11 cellular contexts compared by ENCODE assay signal in genomic region chr17:31654936-31655335, GRCh38.
A peak's percentile ranks its signal among the peaks of the same experiment; 100 is the strongest.
DNase-seq lines count a peak whose midpoint lies in the region; ATAC-seq lines count a peak whose summit lies in the region.
"Had no signal": no experiment of that assay in that cellular context is flagged by ENCODE, and none has a peak within 500 bp of the region (broad histone marks: within the 10 kb centered on the region; RNA-seq: fewer than 3 reads in every experiment).

No MANE protein-coding gene starts in this region.

- intact Hi-C loops in left ventricle myocardium superior (cut with micrococcal nuclease) = no loop called here

- ATAC-seq in left ventricle myocardium superior (peak; percentile 76), GM19351 (IDR thresholded peaks at IDR 0.05; ENCODE audit: unreplicated experiment) (no peak)
- ATAC-seq: gastroesophageal sphincter, mucosa of descending colon, SK-N-SH treated with all-trans-retinoic acid at 6 μM for 48 hours had no signal

- peak; percentile 34 for DNase-seq in activated CD4-positive, alpha-beta T cell treated with anti-CD3 and anti-CD28 coated beads for 48 hours
- DNase-seq in activated CD4-positive, alpha-beta T cell treated with anti-CD3 and anti-CD28 coated beads for 1 hour = no peak
- DNase-seq in T1000 (lab: John Stamatoyannopoulos, UW) = peak; percentile 41
- no peak for DNase-seq in left ventricle myocardium superior
- DNase-seq in stimulated activated CD8-positive, alpha-beta memory T cell treated with anti-CD3 and anti-CD28 coated beads, Interleukin-4, amount 100 ng/mL, for 48 hours = peak; percentile 35
- no peak for DNase-seq in SKM-1 treated with dmso at 0.1 percent for 144 hours (lab: John Stamatoyannopoulos, UW; ENCODE audit: unreplicated experiment)
- DNase-seq in COLO668 (lab: John Stamatoyannopoulos, UW; ENCODE audit: unreplicated experiment) = no peak
- DNase-seq: mucosa of descending colon had no signal

Comparison
In these comparisons a context has a peak if more than half of its experiments do, and no peak if none do; other contexts are left out.
1. DNase-seq: peak in activated CD4-positive, alpha-beta T cell treated with anti-CD3 and anti-CD28 coated beads for 48 hours (single experiment), T1000 (single experiment) and stimulated activated CD8-positive, alpha-beta memory T cell treated with anti-CD3 and anti-CD28 coated beads, Interleukin-4, amount 100 ng/mL, for 48 hours (single experiment); none in activated CD4-positive, alpha-beta T cell treated with anti-CD3 and anti-CD28 coated beads for 1 hour (single experiment), left ventricle myocardium superior (single experiment), SKM-1 treated with dmso at 0.1 percent for 144 hours (single experiment) and COLO668 (single experiment).